ENCODE assay signal across 8 cellular contexts in the genomic region with DNA sequence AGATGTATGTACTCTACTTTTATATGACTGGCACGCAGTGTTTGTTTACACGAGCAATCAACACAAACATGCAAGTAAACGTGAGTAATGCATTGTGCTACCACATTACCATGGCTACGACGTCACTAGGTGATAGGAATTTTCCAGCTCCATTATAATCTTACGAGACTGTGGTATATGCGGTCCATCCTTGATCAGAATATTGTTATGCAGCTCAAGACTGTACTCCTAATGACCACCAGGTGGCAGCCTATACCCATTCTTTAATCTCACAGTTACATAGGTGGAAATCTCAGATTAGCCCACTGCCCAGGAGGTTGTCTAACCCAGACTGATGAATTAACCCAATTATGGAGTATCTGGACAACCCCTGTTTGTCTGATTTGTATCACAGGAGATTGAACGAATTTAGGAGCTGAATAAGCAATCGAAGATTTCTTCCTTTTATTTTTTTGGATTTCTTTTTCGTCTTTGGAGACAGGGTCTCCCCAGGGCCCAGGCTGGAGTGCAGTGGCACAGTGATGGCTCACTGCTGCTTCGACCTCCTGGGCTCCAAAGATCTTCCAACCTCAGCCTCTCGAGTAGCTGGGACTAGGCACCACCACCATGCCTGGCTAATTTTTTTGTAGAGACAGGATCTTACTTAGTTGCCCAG. TPM values are rescaled to one million over a fixed set of nuclear protein-coding genes. Genes with fewer than 3 reads are reported as not detected.
A peak's percentile ranks its signal among the peaks of the same experiment; 100 is the strongest.
DNase-seq lines count a peak whose midpoint lies in the region; ATAC-seq and TF ChIP-seq lines count a peak whose summit lies in the region.

No MANE protein-coding gene starts in this region.

- no peaks in the 10 kb centered on the region for H3K9me3 ChIP-seq in left ventricle myocardium inferior (replicated peaks)

- no peak overlapping the region for H3K27ac ChIP-seq in left ventricle myocardium inferior (replicated peaks)

- DNase-seq in GM06990 (ENCODE audit: extremely low read depth, insufficient read length) (peak; percentile 38), NCI-H1417 treated with DMSO at 0.1 percent for 48 hours (lab: John Stamatoyannopoulos, UW) (peak; percentile 81), SKM-1 treated with dmso at 0.1 percent for 144 hours (lab: John Stamatoyannopoulos, UW; ENCODE audit: unreplicated experiment) (peak; percentile 1), amniotic stem cell (lab: John Stamatoyannopoulos, UW) (peak; percentile 15), left ventricle myocardium inferior (no peak), sciatic nerve (ENCODE audit: low spot score) (no peak)

- peak; percentile 50 for ATAC-seq in HG02588 (IDR thresholded peaks at IDR 0.05; ENCODE audit: unreplicated experiment)
- peak; percentile 76 for ATAC-seq in sciatic nerve
- no peak for ATAC-seq in HG03025 (IDR thresholded peaks at IDR 0.05; ENCODE audit: low FRiP score, unreplicated experiment)

- TF ChIP-seq CTCF in GM06990 (IDR thresholded peaks at IDR 0.05; ENCODE audit: insufficient read depth, low read length, poor library complexity, severe bottlenecking) = peak; percentile 71
- TF ChIP-seq CTCF in left ventricle myocardium inferior (IDR thresholded peaks at IDR 0.05; ENCODE audit: borderline replicate concordance) = peak; percentile 92

- peaks cover 11% of the 10 kb centered on the region for H3K4me1 ChIP-seq in left ventricle myocardium inferior

- H3K27me3 ChIP-seq in GM06990 (replicated peaks; ENCODE audit: control insufficient read depth, insufficient read depth, low read length) = no peaks in the 10 kb centered on the region
- H3K27me3 ChIP-seq in left ventricle myocardium inferior (ENCODE audit: low read depth) = peaks cover 32% of the 10 kb centered on the region

- H3K36me3 ChIP-seq in GM06990 (ENCODE audit: control insufficient read depth, insufficient read depth, low read length) (no peaks in the 10 kb centered on the region), left ventricle myocardium inferior (no peaks in the 10 kb centered on the region)

- intact Hi-C loops in left ventricle myocardium inferior (cut with micrococcal nuclease) (loop anchor here (5.0 kb wide), 1 partner anchor 79 kb away; no protein-coding TSS in a partner anchor), sciatic nerve (cut with DNase I) (loop anchor here (10.0 kb wide), 1 partner anchor 71 kb away; no protein-coding TSS in a partner anchor)

- H3K4me3 ChIP-seq in GM06990 (replicated peaks; ENCODE audit: low read depth, low read length) (no peak overlapping the region), left ventricle myocardium inferior (no peak overlapping the region)

RNA-seq across cellular contexts. Expression of gene TESPA1, which starts 8.7 kb away (rescaled TPM):
- total RNA-seq in left ventricle myocardium inferior (0.27 TPM), sciatic nerve (3.1 TPM)

RNA-seq across cellular contexts. Expression of gene NEUROD4, which starts 26.5 kb away (rescaled TPM):
- total RNA-seq in left ventricle myocardium inferior = not detected
- not detected for total RNA-seq in sciatic nerve

Comparison
In these comparisons a context has a peak if more than half of its experiments do, and no peak if none do; other contexts are left out.
1. DNase-seq: peak in GM06990 (single experiment), NCI-H1417 treated with DMSO at 0.1 percent for 48 hours (single experiment), SKM-1 treated with dmso at 0.1 percent for 144 hours (single experiment) and amniotic stem cell (single experiment); none in left ventricle myocardium inferior (single experiment) and sciatic nerve (single experiment).